Comparison of ENCODE assay signal across 9 cellular contexts in the genomic region with DNA sequence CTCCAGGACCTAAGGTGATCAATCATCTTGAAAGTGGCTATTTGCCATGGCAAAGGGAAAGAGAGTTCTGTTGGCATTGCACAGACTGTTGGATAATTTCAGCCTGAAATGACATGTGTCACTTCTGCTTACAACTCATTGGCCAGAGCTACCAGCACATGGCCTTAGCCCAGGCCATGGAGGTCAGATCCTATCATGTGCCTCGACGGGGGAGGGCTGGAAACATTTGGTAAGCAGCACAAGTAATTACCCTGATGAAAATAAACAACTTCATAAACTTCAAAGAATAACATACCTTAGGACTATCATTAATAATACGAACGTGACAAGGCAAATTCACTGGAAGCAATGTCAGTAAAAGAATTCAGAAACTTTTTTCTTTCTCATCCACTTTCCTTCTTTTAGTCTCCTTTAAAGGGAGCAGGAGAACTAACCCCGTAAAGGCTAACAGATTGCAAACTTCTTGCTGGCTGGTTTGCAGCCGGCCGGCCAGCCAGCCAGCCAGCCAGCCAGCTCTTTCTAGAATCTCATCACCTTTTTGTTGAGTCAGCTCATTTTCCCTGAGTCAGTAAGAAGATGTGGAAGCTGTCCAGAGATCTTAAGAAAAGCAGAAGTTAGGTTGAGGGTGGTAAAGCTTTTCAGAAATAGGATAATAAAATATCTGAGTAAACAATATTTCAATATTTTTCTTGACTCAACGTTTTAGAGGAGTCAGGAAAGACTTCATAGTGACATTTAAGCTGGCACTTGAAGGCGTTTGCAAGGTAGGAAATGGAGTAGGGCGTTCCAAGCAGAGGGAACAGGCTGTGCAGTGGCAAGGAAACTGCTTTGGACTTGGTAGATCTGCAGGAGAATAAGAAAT. TPM values are rescaled to one million over a fixed set of nuclear protein-coding genes. Genes with fewer than 3 reads are reported as not detected.
DNase-seq lines count a peak whose midpoint lies in the region; ATAC-seq and TF ChIP-seq lines count a peak whose summit lies in the region.
"Had no signal": no experiment of that assay in that cellular context is flagged by ENCODE, and none has a peak within 500 bp of the region (broad histone marks: within the 10 kb centered on the region; RNA-seq: fewer than 3 reads in every experiment).

No MANE protein-coding gene starts in this region.

- H3K4me1 ChIP-seq in colonic mucosa (no peaks in the 10 kb centered on the region), lower lobe of right lung (peaks cover 31% of the 10 kb centered on the region), thyroid gland (peaks cover 6 to 8% of the 10 kb centered on the region in 2 donors)

- H3K9ac ChIP-seq in colonic mucosa (ENCODE audit: low read depth in 2 of 2, low read length in 2 of 2) = no peak overlapping the region

- H3K27me3 ChIP-seq in colonic mucosa (no peaks in the 10 kb centered on the region), lower lobe of right lung (ENCODE audit: low read depth) (no peaks in the 10 kb centered on the region), thyroid gland (no peaks in the 10 kb centered on the region)

- intact Hi-C loops in colonic mucosa (cut with DNase I) (no loop called here), lower lobe of right lung (cut with DNase I) (no loop called here), thyroid gland (cut with DNase I) (loop anchor here (5.0 to 10.0 kb wide), 2 partner anchors 93 to 166 kb away; no protein-coding TSS in a partner anchor)

- H3K36me3 ChIP-seq in colonic mucosa = no peaks in the 10 kb centered on the region
- no peaks in the 10 kb centered on the region for H3K36me3 ChIP-seq in lower lobe of right lung
- no peaks in the 10 kb centered on the region for H3K36me3 ChIP-seq in thyroid gland

- TF ChIP-seq POLR2A in thyroid gland (IDR thresholded peaks at IDR 0.05) = no peak

- H3K9me3 ChIP-seq in colonic mucosa = no peaks in the 10 kb centered on the region
- no peaks in the 10 kb centered on the region for H3K9me3 ChIP-seq in lower lobe of right lung
- H3K9me3 ChIP-seq in thyroid gland = no peaks in the 10 kb centered on the region

- peak; percentile 82 to 90 for DNase-seq in NOMO-1 (lab: John Stamatoyannopoulos, UW; ENCODE audit: unreplicated experiment in 2 of 2)
- DNase-seq in colonic mucosa = peak; percentile 20
- no peak for DNase-seq in lower lobe of right lung
- peak; percentile 12 to 26 for DNase-seq in thyroid gland
- no peak for DNase-seq in NCI-H2029 treated with DMSO at 0.1 percent for 48 hours (lab: John Stamatoyannopoulos, UW)
- DNase-seq in A172 (ENCODE audit: low spot score) = no peak
- DNase-seq in COR-L47 (lab: John Stamatoyannopoulos, UW) = no peak
- DNase-seq: activated CD8-positive, alpha-beta memory T cell treated with anti-CD3 and anti-CD28 coated beads for 24 hours had no signal

- H3K4me3 ChIP-seq in colonic mucosa = no peak overlapping the region
- no peak overlapping the region for H3K4me3 ChIP-seq in lower lobe of right lung
- H3K4me3 ChIP-seq in thyroid gland (replicated peaks in 1 of 3) = no peak overlapping the region

- no peak for TF ChIP-seq CTCF in colonic mucosa (IDR thresholded peaks at IDR 0.05)
- no peak for TF ChIP-seq CTCF in lower lobe of right lung (IDR thresholded peaks at IDR 0.05)
- TF ChIP-seq CTCF in thyroid gland (IDR thresholded peaks at IDR 0.05) = no peak

- WGBS in thyroid gland, 2 donors = 34 to 40% methylated on average over 10 of the region's 10 CpGs

- ATAC-seq in lower lobe of right lung (peak; percentile 60 to 70), HG03159 (IDR thresholded peaks at IDR 0.05; ENCODE audit: unreplicated experiment) (no peak)

- H3K27ac ChIP-seq in colonic mucosa = no peak overlapping the region
- peak overlapping the region; percentile 12 for H3K27ac ChIP-seq in lower lobe of right lung
- H3K27ac ChIP-seq in thyroid gland = peak overlapping the region in 2 of 3 donors; percentile 24 to 29

RNA-seq across cellular contexts. Expression of gene CNRIP1, which starts 31.9 kb away (rescaled TPM):
- 1 to 10 TPM; 2.5 to 6.4 TPM for total RNA-seq in colonic mucosa
- 20.8 TPM for total RNA-seq in lower lobe of right lung
- total RNA-seq in thyroid gland = 10 to 100 TPM in 3 of 4 donors, 1 to 10 TPM in 1; 2.5 to 25.7 (median 17.1) TPM
- total RNA-seq in A172 (2014; rRNA removed; shearing (Covaris generic)) = 11.4 and 13.1 TPM in 2 replicates

RNA-seq across cellular contexts. Expression of gene PPP3R1, which starts 35.5 kb away (rescaled TPM):
- total RNA-seq in colonic mucosa (10 to 100 TPM; 45.1 to 67.8 TPM), lower lobe of right lung (54.5 TPM), thyroid gland (10 to 100 TPM; 29.4 to 35.1 (median 31.4) TPM)
- total RNA-seq in A172 (2014; rRNA removed; shearing (Covaris generic)) = 18.0 and 24.5 TPM in 2 replicates

Comparison
In these comparisons a context has a peak if more than half of its experiments do, and no peak if none do; other contexts are left out.
1. DNase-seq: peak in NOMO-1 (2 of 2), colonic mucosa (single experiment) and thyroid gland (2 of 2); none in lower lobe of right lung (single experiment), NCI-H2029 treated with DMSO at 0.1 percent for 48 hours (single experiment), A172 (single experiment) and COR-L47 (single experiment).